In genomic region chr9:87824886-87825285, GRCh38 we compare ENCODE assay signal across 9 cellular contexts. TPM values are rescaled to one million over a fixed set of nuclear protein-coding genes. Genes with fewer than 3 reads are reported as not detected.
"Had no signal": no experiment of that assay in that cellular context is flagged by ENCODE, and none has a peak within 500 bp of the region (broad histone marks: within the 10 kb centered on the region; RNA-seq: fewer than 3 reads in every experiment).

No MANE protein-coding gene starts in this region.

- ATAC-seq: HCT116 had no signal

- DNase-seq: GM23248, HFFc6, IMR-90, KG1 had no signal

- H3K27ac Mint-ChIP-seq: HFFc6 had no signal

- H3K9me3 ChIP-seq: HAP-1 had no signal

- H3K4me3 Mint-ChIP-seq: HFFc6 had no signal

RNA-seq across cellular contexts. Expression of gene SPATA31E1, which starts 57.8 kb away (rescaled TPM):
- total RNA-seq: GM23248, H7, HFFc6, HT-29, IMR-90, K562 had no signal
